In genomic region chr1:16975838-16976237, GRCh38 we compare ENCODE assay signal across 24 cellular contexts. TPM values are rescaled to one million over a fixed set of nuclear protein-coding genes. Genes with fewer than 3 reads are reported as not detected.
"Had no signal": no experiment of that assay in that cellular context is flagged by ENCODE, and none has a peak within 500 bp of the region (broad histone marks: within the 10 kb centered on the region; RNA-seq: fewer than 3 reads in every experiment).

No MANE protein-coding gene starts in this region.

- H3K4me3 Mint-ChIP-seq: activated naive CD8-positive, alpha-beta T cell treated with anti-CD3 and anti-CD28 coated beads for 36 hours; activated T-cell treated with anti-CD3 and anti-CD28 coated beads, Interleukin-2, amount 50 U/mL, for 24 hours; dendritic cell treated with granulocyte-macrophage colony-stimulating factor and Interleukin-4, amounts not matched to agents 40 ng/mL and 50 ng/mL, for 4 days; naive B cell; stimulated activated naive CD8-positive, alpha-beta T cell treated with anti-CD3 and anti-CD28 coated beads, Interleukin-15, amount 100 ng/mL, for 72 hours had no signal

- H3K9me3 Mint-ChIP-seq: activated naive CD8-positive, alpha-beta T cell treated with anti-CD3 and anti-CD28 coated beads for 36 hours; activated T-cell treated with anti-CD3 and anti-CD28 coated beads, Interleukin-2, amount 50 U/mL, for 24 hours; activated T-helper 2 cell treated with anti-CD3 and anti-CD28 coated beads, Interferon-gamma antibody, Interleukin-2, Interleukin-4, amounts not matched to agents 10 μg/mL and 5 μg/mL and 100 μg/mL, durations not matched to agents 14 hours and 24 hours and 36 hours; dendritic cell treated with granulocyte-macrophage colony-stimulating factor and Interleukin-4, amounts not matched to agents 40 ng/mL and 50 ng/mL, for 4 days; stimulated activated naive CD8-positive, alpha-beta T cell treated with anti-CD3 and anti-CD28 coated beads, Interleukin-15, amount 100 ng/mL, for 72 hours had no signal

- H3K9me3 ChIP-seq: neutrophil, pancreas, psoas muscle, right atrium auricular region, tibial nerve, uterus had no signal

- H3K36me3 Mint-ChIP-seq: activated naive CD8-positive, alpha-beta T cell treated with anti-CD3 and anti-CD28 coated beads for 36 hours had no signal

- H3K27me3 ChIP-seq: pancreas, right atrium auricular region, uterus had no signal

- H3K27ac ChIP-seq: neutrophil, pancreas, psoas muscle, right atrium auricular region, VCaP had no signal

- H3K4me1 ChIP-seq: pancreas, psoas muscle had no signal

- DNase-seq: activated CD4-positive, alpha-beta T cell treated with anti-CD3 and anti-CD28 coated beads, Interleukin-2, amount 50 U/mL, for 4 hours; activated CD4-positive, CD25-positive, alpha-beta regulatory T cell treated with anti-CD3 and anti-CD28 coated beads, Interleukin-2, amount 50 U/mL, for 72 hours; activated CD8-positive, alpha-beta memory T cell treated with anti-CD3 and anti-CD28 coated beads for 24 hours; activated CD8-positive, alpha-beta memory T cell treated with anti-CD3 and anti-CD28 coated beads, Interleukin-2, amount 50 U/mL, for 4 hours; activated naive CD4-positive, alpha-beta T cell treated with Interleukin-2 at 50 U/mL for 16 hours; activated naive CD8-positive, alpha-beta T cell treated with anti-CD3 and anti-CD28 coated beads for 36 hours; activated T-cell treated with anti-CD3 and anti-CD28 coated beads, Interleukin-2, amount 50 U/mL, for 24 hours; effector CD4-positive, alpha-beta T cell; left cardiac atrium; mesenchymal stem cell; naive B cell; psoas muscle; stimulated activated CD4-positive, alpha-beta T cell treated with anti-CD3 and anti-CD28 coated beads, Interleukin-12 subunit alpha, Interleukin-12 subunit beta, amount 100 ng/mL, for 4 hours; stimulated activated CD4-positive, alpha-beta T cell treated with anti-CD3 and anti-CD28 coated beads, Interleukin-4, amount 100 ng/mL, for 4 hours; stimulated activated naive CD8-positive, alpha-beta T cell treated with anti-CD3 and anti-CD28 coated beads, Interleukin-15, amount 100 ng/mL, for 72 hours; uterus had no signal

- H3K27ac Mint-ChIP-seq: activated naive CD8-positive, alpha-beta T cell treated with anti-CD3 and anti-CD28 coated beads for 36 hours; activated T-cell treated with anti-CD3 and anti-CD28 coated beads, Interleukin-2, amount 50 U/mL, for 24 hours; activated T-helper 2 cell treated with anti-CD3 and anti-CD28 coated beads, Interferon-gamma antibody, Interleukin-2, Interleukin-4, amounts not matched to agents 10 μg/mL and 5 μg/mL and 100 μg/mL, durations not matched to agents 14 hours and 24 hours and 36 hours; dendritic cell treated with granulocyte-macrophage colony-stimulating factor and Interleukin-4, amounts not matched to agents 40 ng/mL and 50 ng/mL, for 4 days had no signal

- H3K4me3 ChIP-seq: pancreas, psoas muscle, right atrium auricular region, tibial nerve, uterus had no signal

- H3K36me3 ChIP-seq: neutrophil, pancreas, right atrium auricular region, uterus had no signal

RNA-seq across cellular contexts. Expression of gene MFAP2, which starts 4.6 kb away (rescaled TPM):
- total RNA-seq: activated naive CD8-positive, alpha-beta T cell treated with anti-CD3 and anti-CD28 coated beads for 36 hours; activated T-helper 2 cell treated with anti-CD3 and anti-CD28 coated beads, Interferon-gamma antibody, Interleukin-2, Interleukin-4, amounts not matched to agents 10 μg/mL and 5 μg/mL and 100 μg/mL, durations not matched to agents 14 hours and 24 hours and 36 hours; T-helper 2 cell treated with Interferon-gamma antibody and Interleukin-4, amounts not matched to agents 100 ng/mL and 5 ng/mL, for 36 hours had no signal
